Comparison of ENCODE assay signal across 25 cellular contexts in the genomic region with DNA sequence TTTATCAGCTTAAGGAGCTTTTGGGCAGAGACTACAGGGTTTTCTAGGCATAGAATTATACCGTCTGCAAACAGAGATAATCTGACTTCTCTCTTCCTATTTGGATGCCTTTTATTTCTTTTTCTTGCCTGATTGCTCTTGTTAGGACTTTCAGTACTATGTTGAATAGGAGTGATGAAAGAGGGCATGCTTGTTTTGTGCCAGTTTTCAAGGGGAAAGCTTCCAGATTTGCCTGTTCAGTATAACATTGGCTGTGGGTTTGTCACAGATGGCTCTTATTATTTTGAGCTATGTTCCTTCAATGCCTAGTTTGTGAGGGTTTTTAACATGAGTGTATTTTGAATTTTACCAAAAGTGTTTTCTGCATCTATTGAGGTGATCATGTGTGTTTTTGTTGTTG.
"Had no signal": no experiment of that assay in that cellular context is flagged by ENCODE, and none has a peak within 500 bp of the region (broad histone marks: within the 10 kb centered on the region; RNA-seq: fewer than 3 reads in every experiment).

No MANE protein-coding gene starts in this region.

- H3K27ac ChIP-seq: coronary artery, dorsolateral prefrontal cortex, esophagus muscularis mucosa, gastrocnemius medialis, heart right ventricle, left lung, lower lobe of right lung had no signal

- H3K4me1 ChIP-seq: gastrocnemius medialis, left lung, lower lobe of right lung had no signal

- H3K36me3 Mint-ChIP-seq: naive B cell had no signal

- H3K9me3 ChIP-seq: gastrocnemius medialis, left lung, lower lobe of right lung, mucosa of descending colon had no signal

- H3K4me3 Mint-ChIP-seq: mesothelial cell of epicardium, naive B cell had no signal

- H3K27ac Mint-ChIP-seq: mesothelial cell of epicardium had no signal

- H3K27me3 ChIP-seq: esophagus muscularis mucosa, gastrocnemius medialis, heart right ventricle, left lung had no signal

- H3K4me3 ChIP-seq: coronary artery, dorsolateral prefrontal cortex, esophagus muscularis mucosa, gastrocnemius medialis, heart right ventricle, left lung, lower lobe of right lung, mucosa of descending colon had no signal

- DNase-seq: dermis blood vessel endothelial cell; dorsolateral prefrontal cortex; effector CD4-positive, alpha-beta T cell; effector memory CD4-positive, alpha-beta T cell; foreskin fibroblast; foreskin melanocyte; gastrocnemius medialis; glutamatergic neuron; head of caudate nucleus; heart right ventricle; hippocampal formation; left cardiac atrium; left lung; left ventricle myocardium superior; lower lobe of right lung; mesenchymal stem cell; mucosa of descending colon; naive B cell had no signal

- H3K4me1 Mint-ChIP-seq: naive B cell had no signal

- H3K36me3 ChIP-seq: esophagus muscularis mucosa, gastrocnemius medialis, heart right ventricle, left lung, lower lobe of right lung had no signal

- ATAC-seq: gastrocnemius medialis, heart right ventricle, left cardiac atrium, left lung, left ventricle myocardium superior, lower lobe of right lung, mucosa of descending colon had no signal

- FAIRE-seq: colon, endothelial cell of umbilical vein, islet of Langerhans, keratinocyte had no signal
